19 cellular contexts compared by ENCODE assay signal in the genomic region with DNA sequence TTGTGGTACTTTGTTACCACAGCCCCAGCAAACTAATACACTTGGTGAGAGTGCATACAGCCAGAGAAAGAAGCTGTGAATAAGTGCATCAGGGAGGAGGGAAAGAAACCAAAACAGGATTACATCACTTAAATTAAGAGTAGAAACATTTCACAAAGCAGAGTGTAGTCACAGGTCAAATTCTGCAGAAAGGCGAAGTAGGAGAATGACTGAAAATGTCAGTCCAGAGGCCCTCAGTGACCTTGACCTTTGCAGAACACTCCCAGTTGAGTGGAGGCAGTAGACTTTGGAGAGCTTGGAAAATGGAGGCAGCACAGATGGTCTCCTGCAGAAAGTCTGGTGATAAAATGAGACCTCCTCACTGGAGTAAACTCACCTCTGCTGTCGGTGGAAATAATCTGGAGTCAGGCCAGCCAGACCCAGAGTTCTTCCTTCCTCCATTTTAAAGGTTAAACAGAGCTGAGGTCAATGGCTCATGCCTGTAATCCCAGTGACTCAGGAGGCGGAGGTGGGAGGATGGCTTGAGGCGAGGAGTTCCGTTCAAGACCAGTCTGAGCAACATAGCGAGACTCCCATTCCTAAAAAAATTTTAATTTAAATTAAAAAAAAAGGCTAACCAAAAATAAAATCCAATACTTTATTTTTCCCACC. TPM values are rescaled to one million over a fixed set of nuclear protein-coding genes. Genes with fewer than 3 reads are reported as not detected.
DNase-seq lines count a peak whose midpoint lies in the region; ATAC-seq, FAIRE-seq and TF ChIP-seq lines count a peak whose summit lies in the region.
"Had no signal": no experiment of that assay in that cellular context is flagged by ENCODE, and none has a peak within 500 bp of the region (broad histone marks: within the 10 kb centered on the region; RNA-seq: fewer than 3 reads in every experiment).

No MANE protein-coding gene starts in this region.

- no peak overlapping the region for H4K5ac ChIP-seq in H1 (ENCODE audit: insufficient read length, low read depth, low read length)

- H3K9ac ChIP-seq in OCI-LY1 (ENCODE audit: low read length) = no peak overlapping the region
- no peak overlapping the region for H3K9ac ChIP-seq in H1 (replicated peaks in 1 of 4; ENCODE audit: extremely low read depth in 1 of 4, low read depth in 3 of 4, low read length in 3 of 4)
- H3K9ac ChIP-seq: BLaER1 had no signal

- no peaks in the 10 kb centered on the region; the same call in 1 of the 2 replicates for H3K23me2 ChIP-seq in H1 (ENCODE audit: low read depth, low read length)

- H3K9me3 ChIP-seq in breast epithelium (no peaks in the 10 kb centered on the region), OCI-LY1 (ENCODE audit: low read length) (no peaks in the 10 kb centered on the region), H1 (ENCODE audit: insufficient read depth in 2 of 2, low read depth in 1 of 2, low read length in 1 of 2) (no peaks in the 10 kb centered on the region), gastrocnemius medialis (no peaks in the 10 kb centered on the region)
- H3K9me3 ChIP-seq in CD8-positive, alpha-beta memory T cell (ENCODE audit: low read length) = no peaks in the 10 kb centered on the region
- H3K9me3 ChIP-seq: BLaER1, HAP-1 had no signal

- H3F3A ChIP-seq in OCI-LY1 (ENCODE audit: insufficient read depth, low read length) = no peaks in the 10 kb centered on the region

- peaks cover 49% of the 10 kb centered on the region for H3K79me2 ChIP-seq in OCI-LY1 (ENCODE audit: insufficient read depth, low read length)
- no peaks in the 10 kb centered on the region for H3K79me2 ChIP-seq in H1 (ENCODE audit: control insufficient read depth in 1 of 2, insufficient read depth in 2 of 2, low read length in 2 of 2)

- H2AK5ac ChIP-seq in H1 (ENCODE audit: low read depth, low read length) = no peak overlapping the region

- no peak for TF ChIP-seq POLR2A in breast epithelium (IDR thresholded peaks at IDR 0.05)
- TF ChIP-seq POLR2A in H1 (IDR thresholded peaks at IDR 0.05; ENCODE audit: control extremely low read depth in 1 of 2, low read depth in 2 of 2, low read length in 2 of 2) = no peak
- no peak for TF ChIP-seq POLR2A in gastrocnemius medialis (IDR thresholded peaks at IDR 0.05)

- H3K27ac ChIP-seq in breast epithelium (no peak overlapping the region), OCI-LY1 (ENCODE audit: low read depth, low read length, poor library complexity, severe bottlenecking) (peak overlapping the region; percentile 25), H1 (ENCODE audit: low read depth, low read length) (no peak overlapping the region), gastrocnemius medialis (no peak overlapping the region)
- no peak overlapping the region for H3K27ac ChIP-seq in CD8-positive, alpha-beta memory T cell (ENCODE audit: low read depth, low read length)
- H3K27ac ChIP-seq: BLaER1 had no signal

- no peak overlapping the region for H3K23ac ChIP-seq in H1 (ENCODE audit: insufficient read length)

- no peak for TF ChIP-seq EP300 in H1 (IDR thresholded peaks at IDR 0.05; ENCODE audit: borderline replicate concordance in 1 of 2, low read depth in 2 of 2, low read length in 2 of 2)

- no peak overlapping the region for H3K18ac ChIP-seq in H1 (ENCODE audit: extremely low read depth, low read length)

- H3K27me3 Mint-ChIP-seq in MCF 10A (ENCODE audit: insufficient read depth, unreplicated experiment) = no peaks in the 10 kb centered on the region
- H3K27me3 Mint-ChIP-seq in CD8-positive, alpha-beta memory T cell = peaks cover 1 to 18% of the 10 kb centered on the region in 2 donors

- no peak overlapping the region for H2BK12ac ChIP-seq in H1 (ENCODE audit: low read depth, low read length)

- TF ChIP-seq CTCF in MCF 10A (IDR thresholded peaks at IDR 0.05; ENCODE audit: unreplicated experiment) = no peak
- TF ChIP-seq CTCF in breast epithelium (IDR thresholded peaks at IDR 0.05) = no peak
- TF ChIP-seq CTCF in OCI-LY1 (IDR thresholded peaks at IDR 0.05; ENCODE audit: low read length) = no peak
- no peak for TF ChIP-seq CTCF in H1 (IDR thresholded peaks at IDR 0.05; ENCODE audit: control extremely low read depth in 1 of 3, insufficient read depth in 1 of 3, low read depth in 1 of 3, low read length in 3 of 3)
- TF ChIP-seq CTCF in gastrocnemius medialis (IDR thresholded peaks at IDR 0.05 in 4 of 5, conservative IDR thresholded peaks at IDR 0.05 in 1 of 5) = no peak

- H3K9me2 ChIP-seq in OCI-LY1 (ENCODE audit: low read depth, low read length) = no peaks in the 10 kb centered on the region

- H3K27ac Mint-ChIP-seq in MCF 10A (ENCODE audit: low read depth, unreplicated experiment) = no peak overlapping the region
- H3K27ac Mint-ChIP-seq in CD8-positive, alpha-beta memory T cell = peak overlapping the region in 1 of 8 donors; percentile 11

- no peaks in the 10 kb centered on the region for H3K4me1 ChIP-seq in breast epithelium
- peaks cover 73% of the 10 kb centered on the region for H3K4me1 ChIP-seq in OCI-LY1 (ENCODE audit: insufficient read depth, low read length, severe bottlenecking)
- no peaks in the 10 kb centered on the region for H3K4me1 ChIP-seq in H1 (replicated peaks in 1 of 4; ENCODE audit: control insufficient read depth in 3 of 4, insufficient read depth in 4 of 4, low read length in 3 of 4)
- H3K4me1 ChIP-seq in gastrocnemius medialis = no peaks in the 10 kb centered on the region
- H3K4me1 ChIP-seq in CD8-positive, alpha-beta memory T cell (ENCODE audit: insufficient read depth, low read length) = no peaks in the 10 kb centered on the region
- H3K4me1 ChIP-seq: HAP-1 had no signal

- no peak overlapping the region for H3K4ac ChIP-seq in H1 (replicated peaks; ENCODE audit: insufficient read length, low read depth, low read length)

- WGBS in H1 (ENCODE audit: extremely low coverage in 1 of 2, insufficient coverage in 1 of 2, insufficient read length in 1 of 2, insufficient replicate concordance in 2 of 2, low coverage in 1 of 2, low lambda C conversion rate in 2 of 2, missing lambda C conversion rate in 1 of 2), 2 experiments = 92% methylated on average over 6 of the region's 6 CpGs; no CpG with 5 or more reads in 1 of the 2 experiments

- H3K4me3 ChIP-seq in breast epithelium (no peak overlapping the region), OCI-LY1 (ENCODE audit: low read depth, low read length, poor library complexity, severe bottlenecking) (no peak overlapping the region), H1 (ENCODE audit: extremely low read depth in 1 of 4, insufficient read depth in 2 of 4, low read depth in 3 of 4, low read length in 4 of 4) (no peak overlapping the region), gastrocnemius medialis (no peak overlapping the region)
- H3K4me3 ChIP-seq in CD8-positive, alpha-beta memory T cell (ENCODE audit: low read length) = no peak overlapping the region
- H3K4me3 ChIP-seq: BLaER1, HAP-1 had no signal

- H3K4me1 Mint-ChIP-seq in MCF 10A (ENCODE audit: insufficient read depth, unreplicated experiment) = no peaks in the 10 kb centered on the region
- no peaks in the 10 kb centered on the region for H3K4me1 Mint-ChIP-seq in CD8-positive, alpha-beta memory T cell

- no peak for FAIRE-seq in H1 (lab: Jason Lieb, UNC)
- FAIRE-seq: RCC 7860 had no signal

- no peak overlapping the region for H4K91ac ChIP-seq in H1 (replicated peaks; ENCODE audit: insufficient read length, low read length)

- POLR2A ChIA-PET in MCF 10A (lab: Yijun Ruan, JAX) (no interaction called here), H1 (lab: Charles Lee; ENCODE audit: partially characterized antibody) (no interaction called here)
- POLR2A ChIA-PET in CD8-positive, alpha-beta memory T cell (lab: Charles Lee) = no interaction called here

- no peaks in the 10 kb centered on the region for H3K9me3 Mint-ChIP-seq in MCF 10A (ENCODE audit: unreplicated experiment)
- no peaks in the 10 kb centered on the region for H3K9me3 Mint-ChIP-seq in CD8-positive, alpha-beta memory T cell

- in situ Hi-C loops in gastrocnemius medialis (cut with MboI; ENCODE audit: low sequenced_read_pairs in 4 of 4) = no loop called here

- H3K4me2 ChIP-seq in OCI-LY1 (ENCODE audit: low read length) (no peak overlapping the region), H1 (ENCODE audit: insufficient read depth in 1 of 2, low read depth in 2 of 2, low read length in 2 of 2) (no peak overlapping the region)
- H3K4me2 ChIP-seq: BLaER1 had no signal

- H3K36me3 ChIP-seq in breast epithelium = no peaks in the 10 kb centered on the region
- 0 out of 2 replicates have a peak, but pooled peaks cover 3% of the 10 kb centered on the region for H3K36me3 ChIP-seq in OCI-LY1 (ENCODE audit: insufficient read depth, low read length)
- no peaks in the 10 kb centered on the region for H3K36me3 ChIP-seq in H1 (ENCODE audit: control insufficient read depth in 2 of 4, insufficient read depth in 4 of 4, low read length in 3 of 4)
- H3K36me3 ChIP-seq in gastrocnemius medialis = no peaks in the 10 kb centered on the region
- no peaks in the 10 kb centered on the region for H3K36me3 ChIP-seq in CD8-positive, alpha-beta memory T cell (ENCODE audit: insufficient read depth, low read length)
- H3K36me3 ChIP-seq: BLaER1, HAP-1 had no signal

- CTCF ChIA-PET in MCF 10A (lab: Yijun Ruan, JAX) = no interaction called here
- CTCF ChIA-PET in H1 (lab: Charles Lee; ENCODE audit: partially characterized antibody) = interaction anchor here (0.8 kb wide), 1 partner anchor 64 kb away, joined by 3 read pairs; no protein-coding TSS in a partner anchor
- CTCF ChIA-PET in CD8-positive, alpha-beta memory T cell (lab: Charles Lee) = no interaction called here

- H2BK20ac ChIP-seq in H1 (ENCODE audit: low read length) = no peak overlapping the region

- H3K36me3 Mint-ChIP-seq in MCF 10A (ENCODE audit: insufficient read depth, unreplicated experiment) = no peaks in the 10 kb centered on the region
- no peaks in the 10 kb centered on the region for H3K36me3 Mint-ChIP-seq in CD8-positive, alpha-beta memory T cell

- H3K14ac ChIP-seq in H1 (ENCODE audit: insufficient read length) = no peak overlapping the region

- no peak overlapping the region for H2BK5ac ChIP-seq in H1 (ENCODE audit: low read depth, low read length)

- H4K8ac ChIP-seq in H1 (ENCODE audit: extremely low read depth, insufficient read depth, low read length) = no peak overlapping the region

- H4K20me1 ChIP-seq in OCI-LY1 (ENCODE audit: insufficient read depth, low read length) (no peaks in the 10 kb centered on the region), H1 (replicated peaks in 1 of 2; ENCODE audit: control insufficient read depth in 1 of 2, insufficient read depth in 2 of 2, low read length in 2 of 2) (no peaks in the 10 kb centered on the region)
- H4K20me1 ChIP-seq: BLaER1 had no signal

- no peak overlapping the region for H2BK120ac ChIP-seq in H1 (replicated peaks; ENCODE audit: low read depth, low read length)

- intact Hi-C loops in MCF 10A (cut with micrococcal nuclease) = no loop called here
- intact Hi-C loops in breast epithelium (cut with DNase I; ENCODE audit: low total_unique reads) = no loop called here
- intact Hi-C loops in gastrocnemius medialis (cut with DNase I; ENCODE audit: low total_unique reads) = no loop called here

- H3K79me1 ChIP-seq in H1 (ENCODE audit: low read depth, low read length) = no peaks in the 10 kb centered on the region

- no TSS peak for BruUV-seq in MCF 10A (replicated peaks; lab: Mats Ljungman, UMichigan)

- H2AFZ ChIP-seq in OCI-LY1 (ENCODE audit: low read length) (no peak overlapping the region), H1 (ENCODE audit: low read length) (0 out of 2 replicates have a peak overlapping the region, but pooled peaks have one; percentile 34)

- no peak overlapping the region for H3K56ac ChIP-seq in H1 (replicated peaks; ENCODE audit: insufficient read length, low read depth, low read length)

- ATAC-seq in HG03442 (IDR thresholded peaks at IDR 0.05; ENCODE audit: unreplicated experiment) = no peak
- no peak for ATAC-seq in gastrocnemius medialis

- H3K27me3 ChIP-seq in breast epithelium (no peaks in the 10 kb centered on the region), OCI-LY1 (ENCODE audit: insufficient read depth, low read length) (no peaks in the 10 kb centered on the region), H1 (replicated peaks in 1 of 4; ENCODE audit: control insufficient read depth in 3 of 4, extremely low read depth in 1 of 4, insufficient read depth in 3 of 4, low read length in 3 of 4) (no peaks in the 10 kb centered on the region), gastrocnemius medialis (no peaks in the 10 kb centered on the region)
- peaks cover under 1% of the 10 kb centered on the region for H3K27me3 ChIP-seq in CD8-positive, alpha-beta memory T cell (ENCODE audit: insufficient read depth, low read length, poor library complexity, severe bottlenecking)
- H3K27me3 ChIP-seq: BLaER1 had no signal

- DNase-seq in MCF 10A (ENCODE audit: unreplicated experiment) (peak; percentile 18), breast epithelium (ENCODE audit: low spot score in 2 of 2) (no peak), H1 (ENCODE audit: low read depth in 1 of 2, low spot score in 2 of 2) (no peak), gastrocnemius medialis (no peak), T1000 (lab: John Stamatoyannopoulos, UW) (no peak)
- no peak for DNase-seq in CD8-positive, alpha-beta memory T cell
- DNase-seq: DMS 273 treated with DMSO at 0.1 percent for 48 hours, GF-D8, KG1, NCI-H1105 treated with DMSO at 0.1 percent for 48 hours, NCI-H187, NCI-H226, NCI-H524 treated with DMSO at 0.1 percent for 48 hours had no signal

- no peak overlapping the region for H2BK15ac ChIP-seq in H1 (ENCODE audit: low read length)

- no peak for TF ChIP-seq RAD21 in H1 (IDR thresholded peaks at IDR 0.05 in 1 of 2, conservative IDR thresholded peaks at IDR 0.05 in 1 of 2; ENCODE audit: low read depth in 2 of 2, low read length in 2 of 2)

- H3K4me3 Mint-ChIP-seq in MCF 10A (ENCODE audit: unreplicated experiment) = no peak overlapping the region
- no peak overlapping the region for H3K4me3 Mint-ChIP-seq in CD8-positive, alpha-beta memory T cell

RNA-seq across cellular contexts. Expression of a gene that starts 5.0 kb away (rescaled TPM):
- total RNA-seq in MCF 10A (2022) = not detected in 2 replicates
- 10 to 100 TPM in 1 of 3 donors, 1 to 10 TPM in 2; 7.3 to 12.6 (median 7.5) TPM for total RNA-seq in breast epithelium
- 0.30 and 0.40 TPM in 2 replicates for total RNA-seq in H1 (2021; fragmentation: NEBNext Ultra II Directional; extraction: Animal tissue kit (Norgen Biotek cat#: 25700))
- 0.11 and 0.12 TPM in 2 replicates for polyA plus RNA-seq in H1 (2011; rRNA removed)
- 0.09 TPM for polyA plus RNA-seq in H1 (2011; cell fraction: cytosol; rRNA removed)
- polyA plus RNA-seq in H1 (2011; cell fraction: nucleus; rRNA removed) = 0.13 TPM
- 0.11 to 0.16 TPM (median 0.14 TPM) in 3 of 4 replicates, not detected in the other for polyA plus RNA-seq in H1 (2012, experiment 1 of 2)
- not detected for polyA plus RNA-seq in H1 (2012, experiment 2 of 2)
- polyA plus RNA-seq in H1 (2013, experiment 1 of 2) = 0.59 TPM
- 0.40 TPM for polyA plus RNA-seq in H1 (2013, experiment 2 of 2)
- polyA minus RNA-seq in H1 (2011; rRNA and poly(A)+ RNA removed) = 0.63 TPM in 1 of 2 replicates, not detected in the other
- not detected for polyA minus RNA-seq in H1 (2011; cell fraction: cytosol; rRNA and poly(A)+ RNA removed)
- not detected for polyA minus RNA-seq in H1 (2011; cell fraction: nucleus; rRNA and poly(A)+ RNA removed)
- total RNA-seq in gastrocnemius medialis = 1 to 10 TPM in 3 of 4 donors, under 1 TPM in 1; 0.92 to 2.4 (median 1.6) TPM
- 1 to 10 TPM in 1 of 2 experiments, under 1 TPM in 1; 0.95 to 1.2 TPM for total RNA-seq in CD8-positive, alpha-beta memory T cell
- not detected for polyA plus RNA-seq in CD8-positive, alpha-beta memory T cell
- total RNA-seq: A172 had no signal

RNA-seq across cellular contexts. Expression of a gene that starts 38.1 kb away (rescaled TPM):
- total RNA-seq in MCF 10A (2022) = 0.23 TPM in 1 of 2 replicates, not detected in the other
- 1 to 10 TPM in 2 of 3 donors, not detected in 1; 3.3 to 5.9 TPM for total RNA-seq in breast epithelium
- 1.6 and 1.8 TPM in 2 replicates for total RNA-seq in H1 (2021; fragmentation: NEBNext Ultra II Directional; extraction: Animal tissue kit (Norgen Biotek cat#: 25700))
- 1.8 and 2.7 TPM in 2 replicates for polyA plus RNA-seq in H1 (2011; rRNA removed)
- 2.2 TPM for polyA plus RNA-seq in H1 (2011; cell fraction: cytosol; rRNA removed)
- 2.3 TPM for polyA plus RNA-seq in H1 (2011; cell fraction: nucleus; rRNA removed)
- 1.3 to 2.2 TPM (median 1.5 TPM) in 4 replicates for polyA plus RNA-seq in H1 (2012, experiment 1 of 2)
- polyA plus RNA-seq in H1 (2012, experiment 2 of 2) = 0.76 TPM
- 2.1 TPM for polyA plus RNA-seq in H1 (2013, experiment 1 of 2)
- polyA plus RNA-seq in H1 (2013, experiment 2 of 2) = 1.9 TPM
- 6.9 and 12.3 TPM in 2 replicates for polyA minus RNA-seq in H1 (2011; rRNA and poly(A)+ RNA removed)
- polyA minus RNA-seq in H1 (2011; cell fraction: cytosol; rRNA and poly(A)+ RNA removed) = 2.7 TPM
- polyA minus RNA-seq in H1 (2011; cell fraction: nucleus; rRNA and poly(A)+ RNA removed) = 6.4 TPM
- not detected for total RNA-seq in gastrocnemius medialis
- not detected for total RNA-seq in CD8-positive, alpha-beta memory T cell
- polyA plus RNA-seq in CD8-positive, alpha-beta memory T cell = not detected
- total RNA-seq: A172 had no signal
